Comparison of ENCODE assay signal across 25 cellular contexts in genomic region chr6:45278367-45278766, GRCh38. TPM values are rescaled to one million over a fixed set of nuclear protein-coding genes. Genes with fewer than 3 reads are reported as not detected.
A peak's percentile ranks its signal among the peaks of the same experiment; 100 is the strongest.
DNase-seq lines count a peak whose midpoint lies in the region; ATAC-seq, FAIRE-seq and TF ChIP-seq lines count a peak whose summit lies in the region.
"Had no signal": no experiment of that assay in that cellular context is flagged by ENCODE, and none has a peak within 500 bp of the region (broad histone marks: within the 10 kb centered on the region; RNA-seq: fewer than 3 reads in every experiment).

No MANE protein-coding gene starts in this region.

- H3K9me3 ChIP-seq in astrocyte (ENCODE audit: insufficient read depth, low read depth, low read length) (no peaks in the 10 kb centered on the region), prostate gland (no peaks in the 10 kb centered on the region)
- H3K9me3 ChIP-seq: SJCRH30 had no signal

- H3K9ac ChIP-seq in astrocyte (ENCODE audit: low read length) = no peak overlapping the region

- intact Hi-C loops in activated CD4-positive, alpha-beta T cell treated with anti-CD3 and anti-CD28 coated beads, Interleukin-2, amount 10 ng/mL, durations not matched to agents 24 days and 14 days (cut with micrococcal nuclease) = no loop called here
- intact Hi-C loops in activated CD4-positive, alpha-beta T cell treated with anti-CD3 and anti-CD28 coated beads for 36 hours (cut with DNase I, micrococcal nuclease) = no loop called here
- intact Hi-C loops in prostate gland (cut with DNase I) = no loop called here

- WGBS in prostate gland = 92% methylated on average over 1 of the region's 1 CpG

- H2AFZ ChIP-seq in astrocyte (ENCODE audit: low read depth, low read length) = no peak overlapping the region

- DNase-seq in activated CD4-positive, alpha-beta T cell treated with anti-CD3 and anti-CD28 coated beads, Interleukin-2, amount 10 ng/mL, durations not matched to agents 24 days and 14 days = peak; percentile 1
- no peak for DNase-seq in activated CD4-positive, alpha-beta T cell treated with anti-CD3 and anti-CD28 coated beads for 36 hours
- DNase-seq in astrocyte (ENCODE audit: low read depth) = peak; percentile 32
- DNase-seq in fibroblast of peridontal ligament (ENCODE audit: extremely low read depth) = peak; percentile 45
- DNase-seq in NCI-H510A treated with DMSO at 0.1 percent for 48 hours (lab: John Stamatoyannopoulos, UW) = no peak
- no peak for DNase-seq in hepatic stellate cell (ENCODE audit: low spot score)
- no peak for DNase-seq in prostate gland (ENCODE audit: low spot score)
- DNase-seq: Calu3; CD8-positive, alpha-beta memory T cell; DMS153; GOT3; NCI-H1105; NCI-H146; NCI-H2029; NCI-H226; NCI-H524 treated with DMSO at 0.1 percent for 48 hours; NCI-H82 had no signal

- H3K4me1 ChIP-seq in astrocyte (ENCODE audit: insufficient read depth, low read length) (no peaks in the 10 kb centered on the region), prostate gland (replicated peaks) (no peaks in the 10 kb centered on the region)
- H3K4me1 ChIP-seq: SJCRH30 had no signal

- H3K27me3 ChIP-seq in astrocyte (ENCODE audit: insufficient read depth, low read length) (no peaks in the 10 kb centered on the region), prostate gland (replicated peaks; ENCODE audit: insufficient read depth) (no peaks in the 10 kb centered on the region)
- H3K27me3 ChIP-seq: SJCRH30 had no signal

- peaks cover 2% of the 10 kb centered on the region for H3K4me1 Mint-ChIP-seq in activated CD4-positive, alpha-beta T cell treated with anti-CD3 and anti-CD28 coated beads, Interleukin-2, amount 10 ng/mL, durations not matched to agents 24 days and 14 days
- no peaks in the 10 kb centered on the region for H3K4me1 Mint-ChIP-seq in activated CD4-positive, alpha-beta T cell treated with anti-CD3 and anti-CD28 coated beads for 36 hours
- H3K4me1 Mint-ChIP-seq in astrocyte (ENCODE audit: low read depth, unreplicated experiment) = peaks cover 4% of the 10 kb centered on the region

- TF ChIP-seq CTCF in astrocyte (IDR thresholded peaks at IDR 0.05; ENCODE audit: insufficient read depth, low read depth, low read length) = no peak
- no peak for TF ChIP-seq CTCF in prostate gland (IDR thresholded peaks at IDR 0.05)

- no peaks in the 10 kb centered on the region for H3K79me2 ChIP-seq in astrocyte (ENCODE audit: insufficient read depth, low read length)

- H3K36me3 ChIP-seq in astrocyte (ENCODE audit: insufficient read depth, low read length) (no peaks in the 10 kb centered on the region), prostate gland (no peaks in the 10 kb centered on the region)
- H3K36me3 ChIP-seq: SJCRH30 had no signal

- H3K27ac ChIP-seq in astrocyte (ENCODE audit: low read depth, low read length) (no peak overlapping the region), prostate gland (no peak overlapping the region)
- H3K27ac ChIP-seq: 22Rv1, C4-2B, SJCRH30 had no signal

- no peaks in the 10 kb centered on the region for H3K27me3 Mint-ChIP-seq in activated CD4-positive, alpha-beta T cell treated with anti-CD3 and anti-CD28 coated beads, Interleukin-2, amount 10 ng/mL, durations not matched to agents 24 days and 14 days
- H3K27me3 Mint-ChIP-seq in activated CD4-positive, alpha-beta T cell treated with anti-CD3 and anti-CD28 coated beads for 36 hours = no peaks in the 10 kb centered on the region
- no peaks in the 10 kb centered on the region for H3K27me3 Mint-ChIP-seq in astrocyte (ENCODE audit: low read depth, unreplicated experiment)

- peaks cover 14% of the 10 kb centered on the region for H3K36me3 Mint-ChIP-seq in activated CD4-positive, alpha-beta T cell treated with anti-CD3 and anti-CD28 coated beads, Interleukin-2, amount 10 ng/mL, durations not matched to agents 24 days and 14 days (ENCODE audit: low read depth)
- peaks cover 24% of the 10 kb centered on the region for H3K36me3 Mint-ChIP-seq in activated CD4-positive, alpha-beta T cell treated with anti-CD3 and anti-CD28 coated beads for 36 hours (ENCODE audit: low read depth)
- peaks cover 15% of the 10 kb centered on the region for H3K36me3 Mint-ChIP-seq in astrocyte (ENCODE audit: low read depth, unreplicated experiment)

- POLR2A ChIA-PET in activated CD4-positive, alpha-beta T cell treated with anti-CD3 and anti-CD28 coated beads for 36 hours (lab: Charles Lee) = no interaction called here

- CTCF ChIA-PET in activated CD4-positive, alpha-beta T cell treated with anti-CD3 and anti-CD28 coated beads for 36 hours (lab: Charles Lee) = no interaction called here

- H3K4me3 Mint-ChIP-seq in activated CD4-positive, alpha-beta T cell treated with anti-CD3 and anti-CD28 coated beads, Interleukin-2, amount 10 ng/mL, durations not matched to agents 24 days and 14 days = no peak overlapping the region
- H3K4me3 Mint-ChIP-seq in activated CD4-positive, alpha-beta T cell treated with anti-CD3 and anti-CD28 coated beads for 36 hours = no peak overlapping the region
- H3K4me3 Mint-ChIP-seq in astrocyte (ENCODE audit: unreplicated experiment) = no peak overlapping the region
- H3K4me3 Mint-ChIP-seq: CD8-positive, alpha-beta memory T cell had no signal

- H3K4me2 ChIP-seq in astrocyte (ENCODE audit: low read length) = no peak overlapping the region

- FAIRE-seq in astrocyte (lab: Jason Lieb, UNC) = no peak
- FAIRE-seq: GM12892, K562 had no signal

- TF ChIP-seq POLR2A in prostate gland (IDR thresholded peaks at IDR 0.05) = no peak

- no peak overlapping the region for H3K27ac Mint-ChIP-seq in activated CD4-positive, alpha-beta T cell treated with anti-CD3 and anti-CD28 coated beads, Interleukin-2, amount 10 ng/mL, durations not matched to agents 24 days and 14 days
- H3K27ac Mint-ChIP-seq in activated CD4-positive, alpha-beta T cell treated with anti-CD3 and anti-CD28 coated beads for 36 hours = no peak overlapping the region
- H3K27ac Mint-ChIP-seq in astrocyte (ENCODE audit: unreplicated experiment) = no peak overlapping the region
- H3K27ac Mint-ChIP-seq: CD8-positive, alpha-beta memory T cell had no signal

- no peak for ATAC-seq in activated CD4-positive, alpha-beta T cell treated with anti-CD3 and anti-CD28 coated beads for 36 hours
- no peak for ATAC-seq in HG03457 (IDR thresholded peaks at IDR 0.05; ENCODE audit: unreplicated experiment)
- ATAC-seq: K562, Panc1 had no signal

- H3K4me3 ChIP-seq in astrocyte (ENCODE audit: insufficient read depth, low read depth, low read length) = no peak overlapping the region
- no peak overlapping the region for H3K4me3 ChIP-seq in prostate gland
- H3K4me3 ChIP-seq: K562, SJCRH30 had no signal

- H4K20me1 ChIP-seq in astrocyte (ENCODE audit: insufficient read depth, low read length) = no peaks in the 10 kb centered on the region

- H3K9me3 Mint-ChIP-seq in activated CD4-positive, alpha-beta T cell treated with anti-CD3 and anti-CD28 coated beads, Interleukin-2, amount 10 ng/mL, durations not matched to agents 24 days and 14 days = peaks cover 8% of the 10 kb centered on the region
- peaks cover 8% of the 10 kb centered on the region for H3K9me3 Mint-ChIP-seq in activated CD4-positive, alpha-beta T cell treated with anti-CD3 and anti-CD28 coated beads for 36 hours (ENCODE audit: low read depth)
- H3K9me3 Mint-ChIP-seq in astrocyte (ENCODE audit: unreplicated experiment) = peaks cover 32% of the 10 kb centered on the region

RNA-seq across cellular contexts. Expression of gene RUNX2, which starts 49.8 kb away (rescaled TPM):
- total RNA-seq in activated CD4-positive, alpha-beta T cell treated with anti-CD3 and anti-CD28 coated beads, Interleukin-2, amount 10 ng/mL, durations not matched to agents 24 days and 14 days = 17.1 and 18.3 TPM in 2 replicates
- 10 to 100 TPM; 14.6 to 18.1 TPM for total RNA-seq in activated CD4-positive, alpha-beta T cell treated with anti-CD3 and anti-CD28 coated beads for 36 hours
- 26.1 and 32.6 TPM in 2 replicates for total RNA-seq in astrocyte
- total RNA-seq in prostate gland = 10 to 100 TPM in 1 of 2 donors, 1 to 10 TPM in 1; 9.2 to 10.7 TPM
- total RNA-seq: G401 had no signal

Comparison
In these comparisons a context has a peak if more than half of its experiments do, and no peak if none do; other contexts are left out.
1. DNase-seq: peak in activated CD4-positive, alpha-beta T cell treated with anti-CD3 and anti-CD28 coated beads, Interleukin-2, amount 10 ng/mL, durations not matched to agents 24 days and 14 days (single experiment), astrocyte (single experiment) and fibroblast of peridontal ligament (single experiment); none in activated CD4-positive, alpha-beta T cell treated with anti-CD3 and anti-CD28 coated beads for 36 hours (single experiment), NCI-H510A treated with DMSO at 0.1 percent for 48 hours (single experiment), hepatic stellate cell (single experiment) and prostate gland (single experiment).